Comparison of ENCODE assay signal across 10 cellular contexts in genomic region chr3:11604139-11604895, GRCh38. TPM values are rescaled to one million over a fixed set of nuclear protein-coding genes. Genes with fewer than 3 reads are reported as not detected.
DNase-seq lines count a peak whose midpoint lies in the region; ATAC-seq and TF ChIP-seq lines count a peak whose summit lies in the region.
"Had no signal": no experiment of that assay in that cellular context is flagged by ENCODE, and none has a peak within 500 bp of the region (broad histone marks: within the 10 kb centered on the region; RNA-seq: fewer than 3 reads in every experiment).

No MANE protein-coding gene starts in this region.

- TF ChIP-seq CTCF in SU-DHL-6 (IDR thresholded peaks at IDR 0.05; ENCODE audit: insufficient read depth, low read length, poor library complexity, severe bottlenecking): no peak

- no peak overlapping the region for H3K27ac Mint-ChIP-seq in activated naive CD4-positive, alpha-beta T cell treated with anti-CD3 and anti-CD28 coated beads for 36 hours
- H3K27ac Mint-ChIP-seq: activated naive CD4-positive, alpha-beta T cell treated with anti-CD3 and anti-CD28 coated beads, Interleukin-2, amount 50 U/mL, for 24 hours had no signal

- H3K79me2 ChIP-seq in GM23248 (ENCODE audit: insufficient read depth) (peaks cover 83% of the 10 kb centered on the region), SU-DHL-6 (ENCODE audit: insufficient read depth, low read length) (peaks cover 80% of the 10 kb centered on the region)

- WGBS in GM23248 (ENCODE audit: low coverage in 1 of 2, low lambda C conversion rate in 2 of 2, missing lambda C conversion rate in 2 of 2), 2 experiments: 61 to 69% methylated on average over 8 to 15 of the region's 15 CpGs

- peaks cover 37% of the 10 kb centered on the region for H3K4me1 Mint-ChIP-seq in activated naive CD4-positive, alpha-beta T cell treated with anti-CD3 and anti-CD28 coated beads for 36 hours (ENCODE audit: low read depth)

- H3K9me2 ChIP-seq in GM23248 (ENCODE audit: insufficient read depth) (no peaks in the 10 kb centered on the region), SU-DHL-6 (replicated peaks; ENCODE audit: insufficient read depth, low read length) (no peaks in the 10 kb centered on the region)

- CTCF ChIA-PET in activated naive CD4-positive, alpha-beta T cell treated with anti-CD3 and anti-CD28 coated beads for 36 hours (lab: Charles Lee): no interaction called here

- H3K9ac ChIP-seq in GM23248: peak overlapping the region; percentile 76
- peak overlapping the region; percentile 55 for H3K9ac ChIP-seq in SU-DHL-6 (ENCODE audit: low read length)
- no peak overlapping the region for H3K9ac ChIP-seq in skeletal muscle tissue (ENCODE audit: low read depth in 1 of 3, low read length in 3 of 3)

- intact Hi-C loops in activated naive CD4-positive, alpha-beta T cell treated with anti-CD3 and anti-CD28 coated beads for 36 hours (cut with micrococcal nuclease): no loop called here

- peak overlapping the region; percentile 70 for H3K4me2 ChIP-seq in GM23248 (ENCODE audit: unreplicated experiment)
- peak overlapping the region; percentile 87 for H3K4me2 ChIP-seq in SU-DHL-6 (ENCODE audit: low read depth, low read length, poor library complexity, severe bottlenecking)

- no peak overlapping the region for H3K4me3 ChIP-seq in GM23248
- no peak overlapping the region for H3K4me3 ChIP-seq in SU-DHL-6 (ENCODE audit: insufficient read depth, low read length, poor library complexity, severe bottlenecking)
- no peak overlapping the region for H3K4me3 ChIP-seq in skeletal muscle tissue (ENCODE audit: low read length in 3 of 3)

- peaks cover 62% of the 10 kb centered on the region for H3F3A ChIP-seq in GM23248 (ENCODE audit: insufficient read depth)
- peaks cover 62% of the 10 kb centered on the region for H3F3A ChIP-seq in SU-DHL-6 (ENCODE audit: insufficient read depth)

- H2AFZ ChIP-seq in GM23248 (no peak overlapping the region), SU-DHL-6 (ENCODE audit: low read depth, low read length, severe bottlenecking) (no peak overlapping the region)

- DNase-seq in GM23248 (peak; percentile 90), fibroblast of the conjunctiva (ENCODE audit: low read depth) (peak; percentile 93), hypothalamus (lab: John Stamatoyannopoulos, UW) (no peak)
- DNase-seq in activated naive CD4-positive, alpha-beta T cell treated with anti-CD3 and anti-CD28 coated beads for 36 hours: no peak
- DNase-seq in NK-92 treated with Interleukin-12 subunit alpha and Interleukin-12 subunit beta, amount 100 ng/mL, for 24 hours (lab: John Stamatoyannopoulos, UW): no peak
- DNase-seq: T-helper 1 cell had no signal

- peaks cover 74% of the 10 kb centered on the region for H3K4me1 ChIP-seq in GM23248 (ENCODE audit: insufficient read depth)
- peaks cover 27 to 58% (median 41%) of the 10 kb centered on the region in 3 donors for H3K4me1 ChIP-seq in skeletal muscle tissue (ENCODE audit: control insufficient read depth in 3 of 3, insufficient read depth in 3 of 3, low read length in 3 of 3)

- H3K27ac ChIP-seq in GM23248 (peak overlapping the region; percentile 96), SU-DHL-6 (ENCODE audit: low read depth, low read length) (peak overlapping the region; percentile 98), skeletal muscle tissue (ENCODE audit: low read depth, low read length) (peak overlapping the region; percentile 77)

- no peaks in the 10 kb centered on the region for H3K27me3 Mint-ChIP-seq in activated naive CD4-positive, alpha-beta T cell treated with anti-CD3 and anti-CD28 coated beads for 36 hours (ENCODE audit: low read depth)
- H3K27me3 Mint-ChIP-seq: activated naive CD4-positive, alpha-beta T cell treated with anti-CD3 and anti-CD28 coated beads, Interleukin-2, amount 50 U/mL, for 24 hours had no signal

- no peak for ATAC-seq in HG03565 (IDR thresholded peaks at IDR 0.05; ENCODE audit: unreplicated experiment)

- H3K9me3 Mint-ChIP-seq in activated naive CD4-positive, alpha-beta T cell treated with anti-CD3 and anti-CD28 coated beads for 36 hours: no peaks in the 10 kb centered on the region
- H3K9me3 Mint-ChIP-seq: activated naive CD4-positive, alpha-beta T cell treated with anti-CD3 and anti-CD28 coated beads, Interleukin-2, amount 50 U/mL, for 24 hours had no signal

- H3K9me3 ChIP-seq in GM23248 (ENCODE audit: low read depth): no peaks in the 10 kb centered on the region
- H3K9me3 ChIP-seq in SU-DHL-6 (ENCODE audit: insufficient read depth, low read length): no peaks in the 10 kb centered on the region
- H3K9me3 ChIP-seq in skeletal muscle tissue (ENCODE audit: control insufficient read depth in 3 of 3, low read length in 3 of 3): no peaks in the 10 kb centered on the region

- in situ Hi-C loops in GM23248 (cut with MboI): no loop called here

- 0 out of 2 replicates have a peak, but pooled peaks cover 3% of the 10 kb centered on the region for H3K36me3 ChIP-seq in GM23248 (ENCODE audit: low read depth)
- peaks cover 8% of the 10 kb centered on the region for H3K36me3 ChIP-seq in SU-DHL-6 (ENCODE audit: low read length)
- peaks cover 3 to 7% (median 4%) of the 10 kb centered on the region in 3 donors for H3K36me3 ChIP-seq in skeletal muscle tissue (ENCODE audit: control insufficient read depth in 3 of 3, insufficient read depth in 3 of 3, low read length in 3 of 3)

- H3K36me3 Mint-ChIP-seq in activated naive CD4-positive, alpha-beta T cell treated with anti-CD3 and anti-CD28 coated beads for 36 hours (ENCODE audit: low read depth): peaks cover 13% of the 10 kb centered on the region

- H4K20me1 ChIP-seq in GM23248 (ENCODE audit: insufficient read depth): no peaks in the 10 kb centered on the region
- no peaks in the 10 kb centered on the region for H4K20me1 ChIP-seq in SU-DHL-6 (ENCODE audit: low read depth, low read length)

- no peaks in the 10 kb centered on the region for H3K27me3 ChIP-seq in GM23248 (replicated peaks; ENCODE audit: insufficient read depth)
- H3K27me3 ChIP-seq in SU-DHL-6 (ENCODE audit: low read length): no peaks in the 10 kb centered on the region
- H3K27me3 ChIP-seq in skeletal muscle tissue (ENCODE audit: control insufficient read depth in 3 of 3, insufficient read depth in 3 of 3, low read length in 3 of 3): no peaks in the 10 kb centered on the region

- no peak overlapping the region for H3K4me3 Mint-ChIP-seq in activated naive CD4-positive, alpha-beta T cell treated with anti-CD3 and anti-CD28 coated beads for 36 hours
- H3K4me3 Mint-ChIP-seq: activated naive CD4-positive, alpha-beta T cell treated with anti-CD3 and anti-CD28 coated beads, Interleukin-2, amount 50 U/mL, for 24 hours had no signal

RNA-seq across cellular contexts. Expression of gene VGLL4, which starts 39.4 kb away (rescaled TPM):
- total RNA-seq in GM23248 (2014; rRNA removed; shearing (Covaris generic)): 46.5 and 54.9 TPM in 2 replicates
- polyA plus RNA-seq in GM23248 (2016; fragmentation: Nextera tagmentation; extraction: Ambion mirVana): 30.9 and 32.4 TPM in 2 replicates
- 53.8 TPM for total RNA-seq in skeletal muscle tissue
- total RNA-seq in activated naive CD4-positive, alpha-beta T cell treated with anti-CD3 and anti-CD28 coated beads for 36 hours: 1 to 10 TPM; 6.3 to 7.7 TPM

Comparison
In these comparisons a context has a peak if more than half of its experiments do, and no peak if none do; other contexts are left out.
1. DNase-seq: peak in GM23248 (single experiment) and fibroblast of the conjunctiva (single experiment); none in hypothalamus (0 of 51), activated naive CD4-positive, alpha-beta T cell treated with anti-CD3 and anti-CD28 coated beads for 36 hours (single experiment) and NK-92 treated with Interleukin-12 subunit alpha and Interleukin-12 subunit beta, amount 100 ng/mL, for 24 hours (single experiment).
2. H3K9ac ChIP-seq: peak in GM23248 (single experiment) and SU-DHL-6 (single experiment); none in skeletal muscle tissue (0 of 3).
3. Peak in every context shown above with its lines, with median percentiles within 50 percentile points of each other: H3K27ac ChIP-seq.